In genomic region chr4:743463-744211, GRCh38 we compare ENCODE assay signal across 15 cellular contexts. TPM values are rescaled to one million over a fixed set of nuclear protein-coding genes. Genes with fewer than 3 reads are reported as not detected.
DNase-seq lines count a peak whose midpoint lies in the region; TF ChIP-seq lines count a peak whose summit lies in the region.
"Had no signal": no experiment of that assay in that cellular context is flagged by ENCODE, and none has a peak within 500 bp of the region (broad histone marks: within the 10 kb centered on the region; RNA-seq: fewer than 3 reads in every experiment).

No MANE protein-coding gene starts in this region.

- peaks cover 38% of the 10 kb centered on the region for H3K36me3 Mint-ChIP-seq in activated T-cell treated with anti-CD3 and anti-CD28 coated beads, Interleukin-2, amount 50 U/mL, for 24 hours (ENCODE audit: low read depth)
- H3K36me3 Mint-ChIP-seq in progenitor cell of endocrine pancreas (ENCODE audit: insufficient read depth), result peaks cover 26% of the 10 kb centered on the region

- TF ChIP-seq CTCF in progenitor cell of endocrine pancreas (IDR thresholded peaks at IDR 0.05; ENCODE audit: unreplicated experiment), result no peak

- no peaks in the 10 kb centered on the region for H3K4me1 Mint-ChIP-seq in activated T-cell treated with anti-CD3 and anti-CD28 coated beads, Interleukin-2, amount 50 U/mL, for 24 hours (ENCODE audit: low read depth)
- no peaks in the 10 kb centered on the region for H3K4me1 Mint-ChIP-seq in progenitor cell of endocrine pancreas (ENCODE audit: low read depth)

- no peak for DNase-seq in activated T-cell treated with anti-CD3 and anti-CD28 coated beads, Interleukin-2, amount 50 U/mL, for 24 hours
- no peak for DNase-seq in activated T-cell treated with anti-CD3 and anti-CD28 coated beads, Interleukin-2, amount 50 U/mL, for 1 hour
- DNase-seq in LHCN-M2 (ENCODE audit: low read depth) (peak; percentile 29), fibroblast of gingiva (ENCODE audit: low read depth) (peak; percentile 66), progenitor cell of endocrine pancreas (ENCODE audit: low spot score, unreplicated experiment) (no peak), D341Med (ENCODE audit: low spot score) (no peak), NCI-H1417 (lab: John Stamatoyannopoulos, UW) (no peak)
- no peak for DNase-seq in activated effector memory CD4-positive, alpha-beta T cell treated with Interleukin-2 at 50 U/mL for 16 hours
- DNase-seq: ACHN; activated gamma-delta T cell treated with Interleukin-2 at 50 U/mL for 16 hours; GOT3; KBM-7; SHP77 treated with DMSO at 0.1 percent for 48 hours; stimulated activated CD4-positive, alpha-beta T cell treated with anti-CD3 and anti-CD28 coated beads, Interleukin-15, amount 100 ng/mL, for 24 hours; stimulated activated naive CD8-positive, alpha-beta T cell treated with anti-CD3 and anti-CD28 coated beads, Interleukin-15, amount 100 ng/mL, for 72 hours had no signal

- H3K9me3 Mint-ChIP-seq in activated T-cell treated with anti-CD3 and anti-CD28 coated beads, Interleukin-2, amount 50 U/mL, for 24 hours, result no peaks in the 10 kb centered on the region
- peaks cover 6% of the 10 kb centered on the region for H3K9me3 Mint-ChIP-seq in progenitor cell of endocrine pancreas (ENCODE audit: low read depth)
- H3K9me3 Mint-ChIP-seq: stimulated activated naive CD8-positive, alpha-beta T cell treated with anti-CD3 and anti-CD28 coated beads, Interleukin-15, amount 100 ng/mL, for 72 hours had no signal

- no peaks in the 10 kb centered on the region for H3K27me3 Mint-ChIP-seq in activated T-cell treated with anti-CD3 and anti-CD28 coated beads, Interleukin-2, amount 50 U/mL, for 24 hours
- no peaks in the 10 kb centered on the region for H3K27me3 Mint-ChIP-seq in progenitor cell of endocrine pancreas
- H3K27me3 Mint-ChIP-seq: stimulated activated naive CD8-positive, alpha-beta T cell treated with anti-CD3 and anti-CD28 coated beads, Interleukin-15, amount 100 ng/mL, for 72 hours had no signal

- H3K27ac Mint-ChIP-seq in activated T-cell treated with anti-CD3 and anti-CD28 coated beads, Interleukin-2, amount 50 U/mL, for 24 hours, result peak overlapping the region; percentile 20
- peak overlapping the region; percentile 56 for H3K27ac Mint-ChIP-seq in progenitor cell of endocrine pancreas

- H3K4me3 Mint-ChIP-seq in activated T-cell treated with anti-CD3 and anti-CD28 coated beads, Interleukin-2, amount 50 U/mL, for 24 hours, result no peak overlapping the region
- H3K4me3 Mint-ChIP-seq in progenitor cell of endocrine pancreas (ENCODE audit: low read depth), result no peak overlapping the region
- H3K4me3 Mint-ChIP-seq: stimulated activated naive CD8-positive, alpha-beta T cell treated with anti-CD3 and anti-CD28 coated beads, Interleukin-15, amount 100 ng/mL, for 72 hours had no signal

RNA-seq across cellular contexts. Expression of gene PCGF3, which starts 38.0 kb away (rescaled TPM):
- total RNA-seq in LHCN-M2 (2014; rRNA removed) (66.3 and 69.6 TPM in 2 replicates), progenitor cell of endocrine pancreas (79.8 and 87.9 TPM in 2 replicates)
- polyA plus RNA-seq in LHCN-M2 (2012), result 26.8 TPM

RNA-seq across cellular contexts. Expression of gene SLC49A3, which starts 54.7 kb away (rescaled TPM):
- 0.17 TPM in 1 of 2 replicates, not detected in the other for total RNA-seq in LHCN-M2 (2014; rRNA removed)
- polyA plus RNA-seq in LHCN-M2 (2012), result 0.33 TPM
- total RNA-seq in progenitor cell of endocrine pancreas, result 12.9 and 13.1 TPM in 2 replicates

Comparison
In these comparisons a context has a peak if more than half of its experiments do, and no peak if none do; other contexts are left out.
1. DNase-seq: peak in LHCN-M2 (single experiment) and fibroblast of gingiva (single experiment); none in activated T-cell treated with anti-CD3 and anti-CD28 coated beads, Interleukin-2, amount 50 U/mL, for 24 hours (single experiment), activated T-cell treated with anti-CD3 and anti-CD28 coated beads, Interleukin-2, amount 50 U/mL, for 1 hour (single experiment), progenitor cell of endocrine pancreas (single experiment), activated effector memory CD4-positive, alpha-beta T cell treated with Interleukin-2 at 50 U/mL for 16 hours (single experiment), D341Med (single experiment) and NCI-H1417 (0 of 3).
2. RNA of gene SLC49A3, which starts 54.7 kb away (total RNA-seq): 12.9 to 13.1 TPM in progenitor cell of endocrine pancreas; 0.17 TPM in LHCN-M2; every median in the first group is over 10 times any median in the second.